Comparison of ENCODE assay signal across 15 cellular contexts in genomic region chr7:7931626-7932025, GRCh38. TPM values are rescaled to one million over a fixed set of nuclear protein-coding genes. Genes with fewer than 3 reads are reported as not detected.
A peak's percentile ranks its signal among the peaks of the same experiment; 100 is the strongest.
DNase-seq lines count a peak whose midpoint lies in the region; ATAC-seq and TF ChIP-seq lines count a peak whose summit lies in the region.
"Had no signal": no experiment of that assay in that cellular context is flagged by ENCODE, and none has a peak within 500 bp of the region (broad histone marks: within the 10 kb centered on the region; RNA-seq: fewer than 3 reads in every experiment).

No MANE protein-coding gene starts in this region.

- H4K91ac ChIP-seq in IMR-90 (ENCODE audit: insufficient read depth, low read depth, low read length): no peak overlapping the region

- H3K23ac ChIP-seq in IMR-90 (ENCODE audit: low read depth, low read length): 0 out of 2 replicates have a peak overlapping the region, but pooled peaks have one; percentile 29

- H3K4me1 Mint-ChIP-seq in glutamatergic neuron (ENCODE audit: low read depth, unreplicated experiment): peaks cover 10% of the 10 kb centered on the region
- peaks cover 2% of the 10 kb centered on the region for H3K4me1 Mint-ChIP-seq in activated CD4-positive, alpha-beta memory T cell treated with anti-CD3 and anti-CD28 coated beads for 36 hours (ENCODE audit: low read depth)

- H3K4me3 Mint-ChIP-seq in glutamatergic neuron (ENCODE audit: unreplicated experiment): peak overlapping the region; percentile 40
- no peak overlapping the region for H3K4me3 Mint-ChIP-seq in activated CD4-positive, alpha-beta memory T cell treated with anti-CD3 and anti-CD28 coated beads for 36 hours
- H3K4me3 Mint-ChIP-seq: CD4-positive, alpha-beta memory T cell; HFFc6; IgD-negative memory B cell had no signal

- H4K20me1 ChIP-seq in IMR-90 (ENCODE audit: insufficient read depth, low read length): no peaks in the 10 kb centered on the region

- H3K9me3 ChIP-seq in IMR-90 (ENCODE audit: control insufficient read depth, insufficient read depth, low read length): no peaks in the 10 kb centered on the region
- H3K9me3 ChIP-seq: A549, BE2C had no signal

- H3K36me3 Mint-ChIP-seq in glutamatergic neuron (ENCODE audit: unreplicated experiment): no peaks in the 10 kb centered on the region
- no peaks in the 10 kb centered on the region for H3K36me3 Mint-ChIP-seq in activated CD4-positive, alpha-beta memory T cell treated with anti-CD3 and anti-CD28 coated beads for 36 hours
- H3K36me3 Mint-ChIP-seq: CD4-positive, alpha-beta memory T cell had no signal

- POLR2A ChIA-PET in IMR-90 (lab: Charles Lee; ENCODE audit: unreplicated experiment): no interaction called here
- POLR2A ChIA-PET in activated CD4-positive, alpha-beta memory T cell treated with anti-CD3 and anti-CD28 coated beads for 36 hours (lab: Charles Lee): no interaction called here

- H3K9ac ChIP-seq in IMR-90 (ENCODE audit: low read depth, low read length): no peak overlapping the region

- ATAC-seq in IMR-90 (ENCODE audit: low read depth) (no peak), HG02610 (IDR thresholded peaks at IDR 0.05; ENCODE audit: unreplicated experiment) (no peak)
- ATAC-seq: A549 had no signal

- peaks cover 3% of the 10 kb centered on the region for H3K27me3 Mint-ChIP-seq in glutamatergic neuron (ENCODE audit: unreplicated experiment)
- no peaks in the 10 kb centered on the region for H3K27me3 Mint-ChIP-seq in activated CD4-positive, alpha-beta memory T cell treated with anti-CD3 and anti-CD28 coated beads for 36 hours
- H3K27me3 Mint-ChIP-seq: CD4-positive, alpha-beta memory T cell; IgD-negative memory B cell had no signal

- WGBS in IMR-90 (ENCODE audit: extremely low coverage in 2 of 2, insufficient read length in 1 of 2), 2 experiments: 20% methylated on average over 2 of the region's 2 CpGs; no CpG with 5 or more reads in 1 of the 2 experiments

- H3K14ac ChIP-seq in IMR-90 (replicated peaks; ENCODE audit: low read depth, low read length): no peak overlapping the region

- dilution Hi-C loops in IMR-90 (cut with HindIII; ENCODE audit: low sequenced_read_pairs, unreplicated experiment): no loop called here

- H4K5ac ChIP-seq in IMR-90 (ENCODE audit: low read depth, low read length): no peak overlapping the region

- no peak overlapping the region for H2AK5ac ChIP-seq in IMR-90 (ENCODE audit: low read depth, low read length)

- in situ Hi-C loops in IMR-90 (cut with MboI; ENCODE audit: low sequenced_read_pairs): no loop called here

- TF ChIP-seq CTCF in IMR-90 (conservative IDR thresholded peaks at IDR 0.05; ENCODE audit: low read depth, low read length) (no peak), glutamatergic neuron (IDR thresholded peaks at IDR 0.05; ENCODE audit: partially characterized antibody, unreplicated experiment) (no peak)

- intact Hi-C loops in IMR-90 (cut with micrococcal nuclease): no loop called here
- intact Hi-C loops in activated CD4-positive, alpha-beta memory T cell treated with anti-CD3 and anti-CD28 coated beads for 36 hours (cut with micrococcal nuclease): no loop called here

- no peak overlapping the region for H2BK120ac ChIP-seq in IMR-90 (ENCODE audit: low read depth, low read length)

- H3K36me3 ChIP-seq in IMR-90 (ENCODE audit: control insufficient read depth, insufficient read depth, low read length): no peaks in the 10 kb centered on the region
- H3K36me3 ChIP-seq: BE2C had no signal

- no peaks in the 10 kb centered on the region for H3K4me1 ChIP-seq in IMR-90 (ENCODE audit: control insufficient read depth, insufficient read depth, low read length)
- H3K4me1 ChIP-seq: A549 had no signal

- H3K79me1 ChIP-seq in IMR-90 (ENCODE audit: low read depth in 1 of 2, low read length in 2 of 2): no peaks in the 10 kb centered on the region

- peak overlapping the region; percentile 38 for H2AFZ ChIP-seq in IMR-90 (replicated peaks; ENCODE audit: low read length, poor library complexity)

- no peak overlapping the region for H2BK20ac ChIP-seq in IMR-90 (ENCODE audit: low read depth, low read length)

- H3K9me3 Mint-ChIP-seq in glutamatergic neuron (ENCODE audit: unreplicated experiment): no peaks in the 10 kb centered on the region
- no peaks in the 10 kb centered on the region for H3K9me3 Mint-ChIP-seq in activated CD4-positive, alpha-beta memory T cell treated with anti-CD3 and anti-CD28 coated beads for 36 hours
- H3K9me3 Mint-ChIP-seq: CD4-positive, alpha-beta memory T cell; HFFc6; IgD-negative memory B cell had no signal

- H2BK15ac ChIP-seq in IMR-90 (ENCODE audit: low read depth, low read length): no peak overlapping the region

- no peak for TF ChIP-seq POLR2A in IMR-90 (IDR thresholded peaks at IDR 0.05; ENCODE audit: low read depth, low read length)

- CTCF ChIA-PET in IMR-90 (lab: Yijun Ruan, JAX): no interaction called here
- CTCF ChIA-PET in activated CD4-positive, alpha-beta memory T cell treated with anti-CD3 and anti-CD28 coated beads for 36 hours (lab: Charles Lee): no interaction called here

- no peak overlapping the region for H3K4me2 ChIP-seq in IMR-90 (ENCODE audit: low read depth, low read length)
- H3K4me2 ChIP-seq: A549 had no signal

- H3K27me3 ChIP-seq in IMR-90 (ENCODE audit: control insufficient read depth, insufficient read depth, low read length): no peaks in the 10 kb centered on the region
- H3K27me3 ChIP-seq: BE2C had no signal

- no peak overlapping the region for H3K18ac ChIP-seq in IMR-90 (ENCODE audit: low read depth, low read length)

- H3K56ac ChIP-seq in IMR-90 (ENCODE audit: extremely low read depth, insufficient read depth, low read length): no peak overlapping the region

- no peak for TF ChIP-seq RAD21 in IMR-90 (IDR thresholded peaks at IDR 0.05; ENCODE audit: low read length)

- H4K8ac ChIP-seq in IMR-90 (ENCODE audit: low read depth in 2 of 2, low read length in 2 of 2): no peak overlapping the region

- no peaks in the 10 kb centered on the region for H3K9me1 ChIP-seq in IMR-90 (ENCODE audit: insufficient read depth, low read length)

- DNase-seq in DMS 273 treated with DMSO at 0.1 percent for 48 hours (lab: John Stamatoyannopoulos, UW) (peak; percentile 67), IMR-90 (no peak), NCI-H2171 treated with DMSO at 0.1 percent for 48 hours (lab: John Stamatoyannopoulos, UW) (peak; percentile 90), glutamatergic neuron (peak; percentile 55), NCI-H1105 (lab: John Stamatoyannopoulos, UW) (no peak), activated T-cell treated with anti-CD3 and anti-CD28 coated beads for 4 hours (no peak)
- DNase-seq in activated CD4-positive, alpha-beta memory T cell treated with anti-CD3 and anti-CD28 coated beads for 36 hours: no peak
- DNase-seq: BE2C; CD4-positive, alpha-beta memory T cell; HCEC 1CT; HFFc6 had no signal

- no peak overlapping the region for H2AK9ac ChIP-seq in IMR-90 (replicated peaks; ENCODE audit: low read depth, low read length, poor library complexity)

- H3K27ac Mint-ChIP-seq in glutamatergic neuron (ENCODE audit: unreplicated experiment): peak overlapping the region; percentile 90
- H3K27ac Mint-ChIP-seq in activated CD4-positive, alpha-beta memory T cell treated with anti-CD3 and anti-CD28 coated beads for 36 hours: no peak overlapping the region
- H3K27ac Mint-ChIP-seq: HFFc6 had no signal

- H3K4me3 ChIP-seq in IMR-90 (ENCODE audit: insufficient read depth, low read depth, low read length): no peak overlapping the region
- H3K4me3 ChIP-seq: A549 had no signal

- H2BK5ac ChIP-seq in IMR-90 (ENCODE audit: low read depth, low read length, poor library complexity, severe bottlenecking): no peak overlapping the region

- no peak overlapping the region for H3K27ac ChIP-seq in IMR-90 (ENCODE audit: insufficient read depth, low read length)
- H3K27ac ChIP-seq: A549, C4-2B had no signal

- no TSS peak for BruUV-seq in IMR-90 (replicated peaks; lab: Mats Ljungman, UMichigan)

- no peak overlapping the region for H3K4ac ChIP-seq in IMR-90 (ENCODE audit: low read depth, low read length)

TF ChIP-seq in IMR-90, 13 proteins besides CTCF, POLR2A, EP300 and RAD21:
- no peak for TF ChIP-seq USF2 (IDR thresholded peaks at IDR 0.05; ENCODE audit: low read depth, low read length)
- no peak for TF ChIP-seq MAZ (IDR thresholded peaks at IDR 0.05; ENCODE audit: borderline replicate concordance, low read depth, low read length)

RNA-seq across cellular contexts. Expression of gene GLCCI1, which starts 37.0 kb away (rescaled TPM):
- 4.1 and 7.8 TPM in 2 replicates for total RNA-seq in IMR-90 (2012; rRNA removed)
- polyA plus RNA-seq in IMR-90 (2012; rRNA removed): 6.2 and 8.9 TPM in 2 replicates
- 2.3 and 3.1 TPM in 2 replicates for polyA plus RNA-seq in IMR-90 (2012; cell fraction: cytosol; rRNA removed)
- polyA plus RNA-seq in IMR-90 (2012; cell fraction: nucleus; rRNA removed; ENCODE audit: low replicate concordance): 6.2 and 20.3 TPM in 2 replicates
- 30.7 TPM for total RNA-seq in glutamatergic neuron (ENCODE audit: unreplicated experiment)
- total RNA-seq in activated CD4-positive, alpha-beta memory T cell treated with anti-CD3 and anti-CD28 coated beads for 36 hours: 10 to 100 TPM in 1 of 2 experiments, 1 to 10 TPM in 1; 8.6 to 11.5 TPM

Comparison
In these comparisons a context has a peak if more than half of its experiments do, and no peak if none do; other contexts are left out.
1. DNase-seq: peak in DMS 273 treated with DMSO at 0.1 percent for 48 hours (single experiment), NCI-H2171 treated with DMSO at 0.1 percent for 48 hours (single experiment) and glutamatergic neuron (single experiment); none in IMR-90 (single experiment), NCI-H1105 (single experiment), activated T-cell treated with anti-CD3 and anti-CD28 coated beads for 4 hours (single experiment) and activated CD4-positive, alpha-beta memory T cell treated with anti-CD3 and anti-CD28 coated beads for 36 hours (single experiment).